ENCODE assay signal across 20 cellular contexts in the genomic region with DNA sequence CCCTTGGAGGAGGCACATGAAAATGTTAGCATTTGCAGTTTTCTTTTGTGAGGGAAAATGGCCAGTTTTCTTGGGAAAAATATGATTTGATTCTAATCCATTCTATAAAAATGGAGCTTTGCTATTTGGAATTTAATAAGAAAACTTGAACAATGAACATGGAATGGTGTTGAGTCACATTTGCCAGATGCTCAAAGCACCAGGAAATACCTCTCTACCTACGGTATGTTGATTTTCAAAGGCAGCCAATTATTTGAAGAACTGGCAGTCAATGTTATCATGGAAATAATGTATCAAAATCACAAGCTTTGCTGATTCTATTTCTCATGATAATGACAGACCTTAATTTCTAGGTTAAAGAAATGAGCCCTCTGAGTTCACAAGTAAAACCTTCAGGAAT. TPM values are rescaled to one million over a fixed set of nuclear protein-coding genes. Genes with fewer than 3 reads are reported as not detected.
"Had no signal": no experiment of that assay in that cellular context is flagged by ENCODE, and none has a peak within 500 bp of the region (broad histone marks: within the 10 kb centered on the region; RNA-seq: fewer than 3 reads in every experiment).

No MANE protein-coding gene starts in this region.

- DNase-seq: activated CD4-positive, alpha-beta T cell treated with anti-CD3 and anti-CD28 coated beads, Interleukin-2, amount 50 U/mL, for 48 hours; activated naive CD4-positive, alpha-beta T cell treated with Interleukin-2 at 50 U/mL for 16 hours; cortex of kidney; effector memory CD4-positive, alpha-beta T cell; erythroblast; islet precursor cell; left lung; mesendoderm; occipital lobe; stimulated activated CD4-positive, alpha-beta T cell treated with anti-CD3 and anti-CD28 coated beads, Interleukin-4, amount 100 ng/mL, for 24 hours; stimulated activated naive CD4-positive, alpha-beta T cell; uterus had no signal

- H3K36me3 ChIP-seq: ascending aorta, left lung, right atrium auricular region, tibial nerve, uterus had no signal

- H3K4me3 ChIP-seq: ascending aorta, left lung, right atrium auricular region, skin epidermis, tibial nerve, uterus had no signal

- H3K27ac ChIP-seq: ascending aorta, left lung, right atrium auricular region, skin epidermis, tibial nerve, uterus, VCaP had no signal

- H3K27me3 ChIP-seq: ascending aorta, left lung, right atrium auricular region, tibial nerve, uterus had no signal

- H3K4me1 ChIP-seq: left lung, right atrium auricular region, tibial nerve, uterus had no signal

- ATAC-seq: activated T-helper 17 cell treated with anti-CD3 and anti-CD28 coated beads, Interleukin-2, amount 50 U/mL, for 72 hours; left lung had no signal

RNA-seq across cellular contexts. Expression of a gene that starts 14.9 kb away (rescaled TPM):
- total RNA-seq: ascending aorta; posterior vena cava; right atrium auricular region; T-helper 1 cell treated with Interleukin-12 subunit alpha and Interleukin-12 subunit beta and Interleukin-4 antibody, amounts not matched to agents 30 ng/mL and 1 ng/mL, for 36 hours; tibial nerve had no signal

RNA-seq across cellular contexts. Expression of a gene that starts 33.6 kb away (rescaled TPM):
- total RNA-seq: T-helper 1 cell treated with Interleukin-12 subunit alpha and Interleukin-12 subunit beta and Interleukin-4 antibody, amounts not matched to agents 30 ng/mL and 1 ng/mL, for 36 hours had no signal
